25 cellular contexts compared by ENCODE assay signal in the genomic region with DNA sequence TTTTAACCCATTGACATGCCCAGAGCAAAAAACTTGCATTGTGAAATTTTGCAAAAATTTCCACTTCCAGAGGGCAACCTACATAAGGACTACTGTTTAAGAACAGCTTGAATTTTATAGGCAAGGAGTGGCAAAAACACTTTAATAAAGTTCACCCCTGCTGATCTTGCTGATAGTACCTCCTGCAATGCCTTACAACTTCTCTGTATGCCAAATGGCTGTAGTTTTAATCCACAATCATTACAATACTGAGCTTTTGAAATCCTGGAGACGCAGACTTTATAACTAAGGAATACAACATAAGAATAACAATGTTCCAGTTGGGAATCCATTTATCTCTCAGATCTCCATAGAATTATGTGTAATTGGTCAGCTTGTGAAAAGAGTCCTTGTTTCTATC.
"Had no signal": no experiment of that assay in that cellular context is flagged by ENCODE, and none has a peak within 500 bp of the region (broad histone marks: within the 10 kb centered on the region; RNA-seq: fewer than 3 reads in every experiment).

No MANE protein-coding gene starts in this region.

- DNase-seq: dermis blood vessel endothelial cell; effector memory CD8-positive, alpha-beta T cell; erythroblast; esophagus squamous epithelium; foreskin melanocyte; glutamatergic neuron; heart right ventricle; hippocampal formation; left cardiac atrium; left lung; natural killer cell; occipital lobe; ovary; posterior cingulate gyrus; psoas muscle; right cardiac atrium; sigmoid colon; stimulated activated CD4-positive, alpha-beta T cell treated with anti-CD3 and anti-CD28 coated beads, Interleukin-2, amount 100 ng/mL, for 24 hours; stimulated activated CD4-positive, alpha-beta T cell treated with anti-CD3 and anti-CD28 coated beads, Interleukin-4, amount 100 ng/mL, for 24 hours; stimulated activated naive CD8-positive, alpha-beta T cell treated with anti-CD3 and anti-CD28 coated beads, Interleukin-15, Interleukin-2, amounts not matched to agents 100 U/mL and 50 U/mL, for 24 hours; upper lobe of left lung had no signal

- H3K36me3 Mint-ChIP-seq: natural killer cell; stimulated activated effector memory CD8-positive, alpha-beta T cell treated with anti-CD3 and anti-CD28 coated beads, Interleukin-12 subunit alpha, Interleukin-12 subunit beta, amount 100 ng/mL, for 72 hours had no signal

- H3K27me3 ChIP-seq: esophagus squamous epithelium, heart right ventricle, left lung, ovary, sigmoid colon, tibial nerve, upper lobe of left lung had no signal

- H3K4me1 ChIP-seq: esophagus squamous epithelium, heart right ventricle, left lung, psoas muscle, sigmoid colon, tibial nerve, upper lobe of left lung had no signal

- H3K4me3 ChIP-seq: coronary artery, esophagus squamous epithelium, heart right ventricle, left lung, ovary, psoas muscle, sigmoid colon, thoracic aorta, tibial nerve, upper lobe of left lung had no signal

- H3K9me3 ChIP-seq: esophagus squamous epithelium, heart right ventricle, left lung, ovary, psoas muscle, sigmoid colon, thoracic aorta, tibial nerve, upper lobe of left lung had no signal

- ATAC-seq: effector memory CD8-positive, alpha-beta T cell; heart right ventricle; left cardiac atrium; left lung; natural killer cell; psoas muscle; right cardiac atrium; stimulated activated effector memory CD8-positive, alpha-beta T cell treated with anti-CD3 and anti-CD28 coated beads, Interleukin-12 subunit alpha, Interleukin-12 subunit beta, amount 100 ng/mL, for 72 hours; stimulated activated naive CD8-positive, alpha-beta T cell treated with anti-CD3 and anti-CD28 coated beads, Interleukin-15, Interleukin-2, amounts not matched to agents 100 U/mL and 50 U/mL, for 24 hours had no signal

- H3K36me3 ChIP-seq: esophagus squamous epithelium, heart right ventricle, left lung, ovary, sigmoid colon, thoracic aorta, tibial nerve, upper lobe of left lung had no signal

- H3K4me1 Mint-ChIP-seq: natural killer cell; stimulated activated effector memory CD8-positive, alpha-beta T cell treated with anti-CD3 and anti-CD28 coated beads, Interleukin-12 subunit alpha, Interleukin-12 subunit beta, amount 100 ng/mL, for 72 hours had no signal

- H3K4me3 Mint-ChIP-seq: effector memory CD8-positive, alpha-beta T cell; natural killer cell; stimulated activated effector memory CD8-positive, alpha-beta T cell treated with anti-CD3 and anti-CD28 coated beads, Interleukin-12 subunit alpha, Interleukin-12 subunit beta, amount 100 ng/mL, for 72 hours had no signal

- H3K27me3 Mint-ChIP-seq: effector memory CD8-positive, alpha-beta T cell had no signal

- H3K27ac Mint-ChIP-seq: effector memory CD8-positive, alpha-beta T cell; natural killer cell; stimulated activated effector memory CD8-positive, alpha-beta T cell treated with anti-CD3 and anti-CD28 coated beads, Interleukin-12 subunit alpha, Interleukin-12 subunit beta, amount 100 ng/mL, for 72 hours had no signal
